Comparison of ENCODE assay signal across 17 cellular contexts in the genomic region with DNA sequence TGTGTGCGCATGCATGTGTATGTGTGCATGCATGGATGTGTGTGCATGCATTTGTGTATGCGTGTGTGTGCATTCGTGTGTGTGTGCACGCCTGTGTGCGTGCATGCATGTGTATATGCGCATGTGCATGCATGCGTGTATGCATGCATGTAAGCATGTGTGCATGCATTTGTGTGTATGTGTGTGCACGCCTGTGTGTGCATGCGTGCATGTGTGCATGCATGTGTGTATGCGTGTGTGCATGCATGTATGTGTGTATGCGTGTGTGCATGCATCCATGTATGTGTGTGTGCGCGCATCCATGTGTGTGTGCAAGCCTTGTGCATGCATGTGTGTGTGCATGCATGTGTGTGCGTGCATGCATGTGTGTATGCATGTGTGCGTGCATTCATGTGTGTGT.
DNase-seq lines count a peak whose midpoint lies in the region; ATAC-seq, FAIRE-seq and TF ChIP-seq lines count a peak whose summit lies in the region.
"Had no signal": no experiment of that assay in that cellular context is flagged by ENCODE, and none has a peak within 500 bp of the region (broad histone marks: within the 10 kb centered on the region; RNA-seq: fewer than 3 reads in every experiment).

No MANE protein-coding gene starts in this region.

- H2BK20ac ChIP-seq in IMR-90 (ENCODE audit: low read depth, low read length) = no peak overlapping the region

- H3K56ac ChIP-seq in IMR-90 (ENCODE audit: extremely low read depth, insufficient read depth, low read length) = no peak overlapping the region

- no peak overlapping the region for H2AFZ ChIP-seq in IMR-90 (replicated peaks; ENCODE audit: low read length, poor library complexity)

- no peak for FAIRE-seq in kidney (lab: Jason Lieb, UNC)
- FAIRE-seq: GM19239 had no signal

- H3K4ac ChIP-seq in IMR-90 (ENCODE audit: low read depth, low read length) = no peak overlapping the region

- H3K36me3 ChIP-seq in heart right ventricle = no peaks in the 10 kb centered on the region
- H3K36me3 ChIP-seq in IMR-90 (ENCODE audit: control insufficient read depth, insufficient read depth, low read length) = no peaks in the 10 kb centered on the region
- no peaks in the 10 kb centered on the region for H3K36me3 ChIP-seq in kidney (ENCODE audit: control insufficient read depth in 1 of 2, insufficient read depth in 2 of 2, low read length in 2 of 2)
- H3K36me3 ChIP-seq in spleen = no peaks in the 10 kb centered on the region
- H3K36me3 ChIP-seq: BLaER1 treated with 17β-estradiol and CSF1 and Interleukin-3, amounts not matched to agents 10 nM and 100 nM; HAP-1 had no signal

- H4K91ac ChIP-seq in IMR-90 (ENCODE audit: insufficient read depth, low read depth, low read length) = no peak overlapping the region

- H2AK9ac ChIP-seq in IMR-90 (replicated peaks; ENCODE audit: low read depth, low read length, poor library complexity) = peak overlapping the region; percentile 50

- CTCF ChIA-PET in IMR-90 (lab: Yijun Ruan, JAX) = no interaction called here

- H3K18ac ChIP-seq in IMR-90 (ENCODE audit: low read depth, low read length) = no peak overlapping the region

- no peak overlapping the region for H3K27ac ChIP-seq in heart right ventricle
- no peak overlapping the region for H3K27ac ChIP-seq in IMR-90 (ENCODE audit: insufficient read depth, low read length)
- H3K27ac ChIP-seq in kidney (ENCODE audit: low read depth in 2 of 2, low read length in 2 of 2) = no peak overlapping the region
- no peak overlapping the region for H3K27ac ChIP-seq in spleen
- H3K27ac ChIP-seq: 22Rv1; BLaER1 treated with 17β-estradiol and CSF1 and Interleukin-3, amounts not matched to agents 10 nM and 100 nM; KMS-11 had no signal

- POLR2A ChIA-PET in IMR-90 (lab: Charles Lee; ENCODE audit: unreplicated experiment) = no interaction called here

- H3K27me3 ChIP-seq in heart right ventricle (peaks cover 0 to 14% (median 0%) of the 10 kb centered on the region in 7 donors), IMR-90 (ENCODE audit: control insufficient read depth, insufficient read depth, low read length) (peaks cover 9% of the 10 kb centered on the region), spleen (replicated peaks in 1 of 7) (no peaks in the 10 kb centered on the region)
- H3K27me3 ChIP-seq: BLaER1 treated with 17β-estradiol and CSF1 and Interleukin-3, amounts not matched to agents 10 nM and 100 nM had no signal

- no peaks in the 10 kb centered on the region; the same call in 1 of the 2 replicates for H3K9me1 ChIP-seq in IMR-90 (ENCODE audit: insufficient read depth, low read length)

- H3K14ac ChIP-seq in IMR-90 (replicated peaks; ENCODE audit: low read depth, low read length) = no peak overlapping the region

- no peaks in the 10 kb centered on the region for H3K79me1 ChIP-seq in IMR-90 (ENCODE audit: low read depth in 1 of 2, low read length in 2 of 2)

- no peak overlapping the region for H3K9ac ChIP-seq in IMR-90 (ENCODE audit: low read depth, low read length)
- no peak overlapping the region for H3K9ac ChIP-seq in kidney (ENCODE audit: low read length in 2 of 2)
- H3K9ac ChIP-seq: BLaER1 treated with 17β-estradiol and CSF1 and Interleukin-3, amounts not matched to agents 10 nM and 100 nM; KMS-11 had no signal

- TF ChIP-seq POLR2A in IMR-90 (IDR thresholded peaks at IDR 0.05; ENCODE audit: low read depth, low read length) = no peak
- no peak for TF ChIP-seq POLR2A in spleen (IDR thresholded peaks at IDR 0.05)

- no peak overlapping the region for H2BK5ac ChIP-seq in IMR-90 (ENCODE audit: low read depth, low read length, poor library complexity, severe bottlenecking)

- H4K5ac ChIP-seq in IMR-90 (ENCODE audit: low read depth, low read length) = no peak overlapping the region

- H4K8ac ChIP-seq in IMR-90 (ENCODE audit: low read depth in 2 of 2, low read length in 2 of 2) = no peak overlapping the region

- no peak overlapping the region for H3K4me3 ChIP-seq in heart right ventricle
- H3K4me3 ChIP-seq in IMR-90 (ENCODE audit: insufficient read depth, low read depth, low read length) = no peak overlapping the region
- no peak overlapping the region for H3K4me3 ChIP-seq in kidney (ENCODE audit: low read length in 2 of 2)
- no peak overlapping the region for H3K4me3 ChIP-seq in spleen
- H3K4me3 ChIP-seq: BLaER1 treated with 17β-estradiol and CSF1 and Interleukin-3, amounts not matched to agents 10 nM and 100 nM; HAP-1 had no signal

- DNase-seq in Right ventricle myocardium superior (peak; percentile 0), heart right ventricle (no peak), IMR-90 (no peak), kidney (peak; percentile 28), spleen (peak; percentile 12), GOT3 (lab: John Stamatoyannopoulos, UW) (no peak)
- DNase-seq: Calu3; CD8-positive, alpha-beta T cell; DMS79 treated with DMSO at 0.1 percent for 48 hours; GF-D8 had no signal

- H2AK5ac ChIP-seq in IMR-90 (ENCODE audit: low read depth, low read length) = no peak overlapping the region

- no peaks in the 10 kb centered on the region for H3K9me3 ChIP-seq in heart right ventricle
- peaks cover 3% of the 10 kb centered on the region; the same call in 1 of the 2 replicates for H3K9me3 ChIP-seq in IMR-90 (ENCODE audit: control insufficient read depth, insufficient read depth, low read length)
- H3K9me3 ChIP-seq in kidney (ENCODE audit: control insufficient read depth in 1 of 2, low read length in 2 of 2) = no peaks in the 10 kb centered on the region
- H3K9me3 ChIP-seq in spleen = no peaks in the 10 kb centered on the region
- H3K9me3 ChIP-seq: HAP-1 had no signal

- H3K23ac ChIP-seq in IMR-90 (ENCODE audit: low read depth, low read length) = no peak overlapping the region

- intact Hi-C loops in Right ventricle myocardium superior (cut with DNase I) (no loop called here), heart right ventricle (cut with DNase I) (no loop called here), IMR-90 (cut with micrococcal nuclease) (no loop called here), kidney (cut with DNase I) (no loop called here), spleen (cut with DNase I; ENCODE audit: low total_unique reads) (no loop called here)

- H3K4me2 ChIP-seq in IMR-90 (ENCODE audit: low read depth, low read length) = no peak overlapping the region
- H3K4me2 ChIP-seq: BLaER1 treated with 17β-estradiol and CSF1 and Interleukin-3, amounts not matched to agents 10 nM and 100 nM; KMS-11 had no signal

- no peak overlapping the region for H2BK120ac ChIP-seq in IMR-90 (ENCODE audit: low read depth, low read length)

- 93 to 97% methylated on average over 15 of the region's 15 CpGs for WGBS in heart right ventricle, 2 donors
- WGBS in IMR-90 (ENCODE audit: extremely low coverage in 2 of 2, insufficient read length in 1 of 2), 2 experiments = 91% methylated on average over 13 of the region's 15 CpGs; no CpG with 5 or more reads in 1 of the 2 experiments
- 93 to 99% (median 94%) methylated on average over 14 to 15 of the region's 15 CpGs for WGBS in spleen, 5 donors

- BruUV-seq in IMR-90 (replicated peaks; lab: Mats Ljungman, UMichigan) = no TSS peak

- TF ChIP-seq RAD21 in IMR-90 (IDR thresholded peaks at IDR 0.05; ENCODE audit: low read length) = no peak

- dilution Hi-C loops in IMR-90 (cut with HindIII; ENCODE audit: low sequenced_read_pairs, unreplicated experiment) = no loop called here

- ATAC-seq in Right ventricle myocardium superior (ENCODE audit: poor library complexity) (no peak), heart right ventricle (no peak), IMR-90 (ENCODE audit: low read depth) (no peak), GM21576 (IDR thresholded peaks at IDR 0.05; ENCODE audit: unreplicated experiment) (no peak), HG02642 (IDR thresholded peaks at IDR 0.05; ENCODE audit: poor library complexity, unreplicated experiment) (no peak)
- ATAC-seq: CD8-positive, alpha-beta T cell had no signal

- no peak for TF ChIP-seq CTCF in heart right ventricle (IDR thresholded peaks at IDR 0.05)
- no peak for TF ChIP-seq CTCF in IMR-90 (conservative IDR thresholded peaks at IDR 0.05; ENCODE audit: low read depth, low read length)
- no peak for TF ChIP-seq CTCF in kidney (IDR thresholded peaks at IDR 0.05; ENCODE audit: borderline replicate concordance, extremely low read depth, insufficient read depth)
- TF ChIP-seq CTCF in spleen (IDR thresholded peaks at IDR 0.05 in 8 of 11, conservative IDR thresholded peaks at IDR 0.05 in 3 of 11) = no peak

- no peak overlapping the region for H2BK15ac ChIP-seq in IMR-90 (ENCODE audit: low read depth, low read length)

- in situ Hi-C loops in IMR-90 (cut with MboI; ENCODE audit: low sequenced_read_pairs) = no loop called here

- H3K4me1 ChIP-seq in heart right ventricle (no peaks in the 10 kb centered on the region), IMR-90 (ENCODE audit: control insufficient read depth, insufficient read depth, low read length) (no peaks in the 10 kb centered on the region), kidney (ENCODE audit: control insufficient read depth in 1 of 2, insufficient read depth in 1 of 2, low read depth in 1 of 2, low read length in 2 of 2) (no peaks in the 10 kb centered on the region), spleen (no peaks in the 10 kb centered on the region)
- H3K4me1 ChIP-seq: HAP-1 had no signal

- H4K20me1 ChIP-seq in IMR-90 (ENCODE audit: insufficient read depth, low read length) = no peaks in the 10 kb centered on the region
- H4K20me1 ChIP-seq: BLaER1 treated with 17β-estradiol and CSF1 and Interleukin-3, amounts not matched to agents 10 nM and 100 nM had no signal

TF ChIP-seq in IMR-90, 13 proteins besides CTCF, POLR2A, EP300 and RAD21 (continues in another document):
- TF ChIP-seq CHD1 (IDR thresholded peaks at IDR 0.05; ENCODE audit: low read depth, low read length) (no peak), MXI1 (IDR thresholded peaks at IDR 0.05; ENCODE audit: borderline replicate concordance, low read depth, low read length) (no peak), RCOR1 (IDR thresholded peaks at IDR 0.05; ENCODE audit: insufficient replicate concordance, low read length) (no peak), MAZ (IDR thresholded peaks at IDR 0.05; ENCODE audit: borderline replicate concordance, low read depth, low read length) (no peak), FOS (IDR thresholded peaks at IDR 0.05; ENCODE audit: low read depth, low read length) (no peak), SMC3 (IDR thresholded peaks at IDR 0.05; ENCODE audit: low read depth, low read length) (no peak), USF2 (IDR thresholded peaks at IDR 0.05; ENCODE audit: low read depth, low read length) (no peak), RFX5 (IDR thresholded peaks at IDR 0.05; ENCODE audit: low read depth, low read length) (no peak), BHLHE40 (IDR thresholded peaks at IDR 0.05; ENCODE audit: low read depth, low read length) (no peak), NFE2L2 (IDR thresholded peaks at IDR 0.05; ENCODE audit: low read depth, low read length) (no peak), CEBPB (IDR thresholded peaks at IDR 0.05; ENCODE audit: low read depth, low read length) (no peak)

Comparison
In these comparisons a context has a peak if more than half of its experiments do, and no peak if none do; other contexts are left out.
1. DNase-seq: peak in Right ventricle myocardium superior (single experiment), kidney (single experiment) and spleen (single experiment); none in heart right ventricle (0 of 2), IMR-90 (single experiment) and GOT3 (single experiment).